ENCODE assay signal across 20 cellular contexts in genomic region chr10:12960431-12960898, GRCh38. TPM values are rescaled to one million over a fixed set of nuclear protein-coding genes. Genes with fewer than 3 reads are reported as not detected.
A peak's percentile ranks its signal among the peaks of the same experiment; 100 is the strongest.
DNase-seq lines count a peak whose midpoint lies in the region; ATAC-seq, FAIRE-seq and TF ChIP-seq lines count a peak whose summit lies in the region.
"Had no signal": no experiment of that assay in that cellular context is flagged by ENCODE, and none has a peak within 500 bp of the region (broad histone marks: within the 10 kb centered on the region; RNA-seq: fewer than 3 reads in every experiment).

No MANE protein-coding gene starts in this region.

- H3K27ac Mint-ChIP-seq in progenitor cell of endocrine pancreas = no peak overlapping the region
- H3K27ac Mint-ChIP-seq: activated T-cell treated with anti-CD3 and anti-CD28 coated beads, Interleukin-2, amount 50 U/mL, for 24 hours; CD8-positive, alpha-beta T cell; GM23338; stimulated activated naive CD8-positive, alpha-beta T cell treated with anti-CD3 and anti-CD28 coated beads, Interleukin-15, amount 100 ng/mL, for 72 hours had no signal

- 46% methylated on average over 13 of the region's 13 CpGs for WGBS in SK-N-SH (ENCODE audit: low lambda C conversion rate)

- TF ChIP-seq RAD21 in SK-N-SH (IDR thresholded peaks at IDR 0.05; ENCODE audit: low read length) = no peak

- DNase-seq in SK-N-SH (no peak), kidney (peak; percentile 76), progenitor cell of endocrine pancreas (ENCODE audit: low spot score, unreplicated experiment) (no peak), vagina (ENCODE audit: extremely low spot score in 2 of 2) (peak; percentile 61 to 86), SKM-1 treated with dmso at 0.1 percent for 144 hours (lab: John Stamatoyannopoulos, UW; ENCODE audit: unreplicated experiment) (no peak), HTR-8/SVneo (ENCODE audit: insufficient read length, low spot score) (no peak)
- DNase-seq: activated CD4-positive, CD25-positive, alpha-beta regulatory T cell; activated T-cell treated with anti-CD3 and anti-CD28 coated beads, Interleukin-2, amount 50 U/mL, for 24 hours; amniotic stem cell; effector CD4-positive, alpha-beta T cell; MM.1S; stimulated activated naive CD8-positive, alpha-beta T cell treated with anti-CD3 and anti-CD28 coated beads, Interleukin-15, amount 100 ng/mL, for 72 hours had no signal

- peaks cover 3% of the 10 kb centered on the region for H3K27me3 Mint-ChIP-seq in progenitor cell of endocrine pancreas
- H3K27me3 Mint-ChIP-seq: stimulated activated naive CD8-positive, alpha-beta T cell treated with anti-CD3 and anti-CD28 coated beads, Interleukin-15, amount 100 ng/mL, for 72 hours had no signal

- H3K36me3 ChIP-seq in SK-N-SH (replicated peaks in 1 of 2; ENCODE audit: control insufficient read depth in 1 of 2, insufficient read depth in 2 of 2, low read length in 1 of 2) (no peaks in the 10 kb centered on the region), kidney (ENCODE audit: control insufficient read depth in 1 of 2, insufficient read depth in 2 of 2, low read length in 2 of 2) (no peaks in the 10 kb centered on the region), vagina (no peaks in the 10 kb centered on the region)

- H3K36me3 Mint-ChIP-seq in progenitor cell of endocrine pancreas (ENCODE audit: insufficient read depth) = no peaks in the 10 kb centered on the region
- H3K36me3 Mint-ChIP-seq: CD8-positive, alpha-beta T cell had no signal

- no peaks in the 10 kb centered on the region for H3K9me2 ChIP-seq in SK-N-SH

- no peak overlapping the region for H2AFZ ChIP-seq in SK-N-SH (ENCODE audit: low read depth)
- H2AFZ ChIP-seq: GM23338, parathyroid adenoma had no signal

- CTCF ChIA-PET in SK-N-SH (lab: Yijun Ruan, JAX) = interaction anchor here (0.5 kb wide), 1 partner anchor 158 kb away, joined by 3 read pairs; no protein-coding TSS in a partner anchor

- H3K4me1 Mint-ChIP-seq in progenitor cell of endocrine pancreas (ENCODE audit: low read depth) = peaks cover 12% of the 10 kb centered on the region
- H3K4me1 Mint-ChIP-seq: GM23338; stimulated activated naive CD8-positive, alpha-beta T cell treated with anti-CD3 and anti-CD28 coated beads, Interleukin-15, amount 100 ng/mL, for 72 hours had no signal

- intact Hi-C loops in kidney (cut with DNase I) (no loop called here), vagina (cut with DNase I) (no loop called here)

- no peak overlapping the region for H3K9ac ChIP-seq in SK-N-SH
- no peak overlapping the region for H3K9ac ChIP-seq in kidney (ENCODE audit: low read length in 2 of 2)
- H3K9ac ChIP-seq: parathyroid adenoma had no signal

- H3K9me3 Mint-ChIP-seq in progenitor cell of endocrine pancreas (ENCODE audit: low read depth) = no peaks in the 10 kb centered on the region

- no peak for ATAC-seq in SK-N-SH treated with all-trans-retinoic acid at 6 μM for 48 hours
- no peak for ATAC-seq in HG02571 (IDR thresholded peaks at IDR 0.05; ENCODE audit: unreplicated experiment)
- ATAC-seq: CD8-positive, alpha-beta T cell; GM23338; stimulated activated naive CD8-positive, alpha-beta T cell treated with anti-CD3 and anti-CD28 coated beads, Interleukin-15, amount 100 ng/mL, for 72 hours had no signal

- H3K27ac ChIP-seq in SK-N-SH (ENCODE audit: low read depth in 2 of 2, low read length in 1 of 2) (peak overlapping the region in 1 of 2 experiments; percentile 24; a peak in 1 of 4 replicates), kidney (ENCODE audit: low read depth in 2 of 2, low read length in 2 of 2) (peak overlapping the region in 1 of 2 donors; percentile 23), vagina (peak overlapping the region; percentile 20)
- H3K27ac ChIP-seq: 22Rv1, parathyroid adenoma, SK-N-MC had no signal

- H4K20me1 ChIP-seq in SK-N-SH (ENCODE audit: insufficient read depth) = no peaks in the 10 kb centered on the region

- H3K4me3 ChIP-seq in SK-N-SH (ENCODE audit: low read depth in 2 of 2, low read length in 1 of 2) (no peak overlapping the region), kidney (ENCODE audit: low read length in 2 of 2) (peak overlapping the region in 1 of 2 donors; percentile 14), vagina (peak overlapping the region in 1 of 2 donors; percentile 8)
- H3K4me3 ChIP-seq: GM23338, lung, SK-N-MC had no signal

- H3K4me1 ChIP-seq in SK-N-SH (ENCODE audit: control insufficient read depth in 1 of 2, insufficient read depth in 2 of 2, low read depth in 1 of 2, low read length in 1 of 2) = peaks cover 0 to 9% of the 10 kb centered on the region in 2 experiments; a peak in 1 of 4 replicates
- peaks cover 0 to 6% of the 10 kb centered on the region in 2 donors for H3K4me1 ChIP-seq in kidney (ENCODE audit: control insufficient read depth in 1 of 2, insufficient read depth in 1 of 2, low read depth in 1 of 2, low read length in 2 of 2)
- H3K4me1 ChIP-seq in vagina = peaks cover 27% of the 10 kb centered on the region
- H3K4me1 ChIP-seq: parathyroid adenoma had no signal

- H3K9me3 ChIP-seq in SK-N-SH = no peaks in the 10 kb centered on the region
- H3K9me3 ChIP-seq in kidney (ENCODE audit: control insufficient read depth in 1 of 2, low read length in 2 of 2) = no peaks in the 10 kb centered on the region
- no peaks in the 10 kb centered on the region for H3K9me3 ChIP-seq in vagina

- TF ChIP-seq CTCF in SK-N-SH (IDR thresholded peaks at IDR 0.05) (no peak), kidney (IDR thresholded peaks at IDR 0.05; ENCODE audit: borderline replicate concordance, extremely low read depth, insufficient read depth) (no peak), progenitor cell of endocrine pancreas (IDR thresholded peaks at IDR 0.05; ENCODE audit: unreplicated experiment) (no peak), vagina (IDR thresholded peaks at IDR 0.05) (no peak)

- H3K79me2 ChIP-seq in SK-N-SH (ENCODE audit: insufficient read depth) = no peaks in the 10 kb centered on the region
- H3K79me2 ChIP-seq: parathyroid adenoma had no signal

- H3K4me3 Mint-ChIP-seq in progenitor cell of endocrine pancreas (ENCODE audit: low read depth) = peak overlapping the region; percentile 29
- H3K4me3 Mint-ChIP-seq: activated T-cell treated with anti-CD3 and anti-CD28 coated beads, Interleukin-2, amount 50 U/mL, for 24 hours; CD8-positive, alpha-beta T cell; GM23338; stimulated activated naive CD8-positive, alpha-beta T cell treated with anti-CD3 and anti-CD28 coated beads, Interleukin-15, amount 100 ng/mL, for 72 hours had no signal

- POLR2A ChIA-PET in SK-N-SH (lab: Yijun Ruan, JAX) = no interaction called here

- no peak for FAIRE-seq in kidney (lab: Jason Lieb, UNC)
- FAIRE-seq in HTR-8/SVneo (lab: Jason Lieb, UNC) = no peak

- no peak for TF ChIP-seq POLR2A in vagina (IDR thresholded peaks at IDR 0.05)

- H3K27me3 ChIP-seq in SK-N-SH (ENCODE audit: insufficient read depth) (no peaks in the 10 kb centered on the region), vagina (no peaks in the 10 kb centered on the region)

- H3K4me2 ChIP-seq in SK-N-SH = no peak overlapping the region
- H3K4me2 ChIP-seq: GM23338 had no signal

- no peaks in the 10 kb centered on the region for H3F3A ChIP-seq in SK-N-SH (replicated peaks; ENCODE audit: insufficient read depth)

- TF ChIP-seq EP300 in SK-N-SH (IDR thresholded peaks at IDR 0.05; ENCODE audit: borderline replicate concordance in 1 of 2, low read depth in 1 of 2, low read length in 1 of 2) = no peak

TF ChIP-seq in SK-N-SH, 30 proteins besides CTCF, POLR2A, EP300 and RAD21:
- peak; percentile 50 for TF ChIP-seq GATA2 (CRISPR knock-in tag; IDR thresholded peaks at IDR 0.05)
- TF ChIP-seq JUND (IDR thresholded peaks at IDR 0.05) = no peak
- TF ChIP-seq ELF1 (IDR thresholded peaks at IDR 0.05) = no peak

TF ChIP-seq in SK-N-SH treated with all-trans-retinoic acid at 6 μM for 48 hours, 23 proteins besides CTCF, POLR2A, EP300 and RAD21:
- TF ChIP-seq POU6F1 (CRISPR knock-in tag; IDR thresholded peaks at IDR 0.05; ENCODE audit: borderline replicate concordance, low read depth) (no peak), ZC3H10 (CRISPR knock-in tag; IDR thresholded peaks at IDR 0.05) (no peak), CSRNP3 (CRISPR knock-in tag; IDR thresholded peaks at IDR 0.05) (no peak), OSR1 (CRISPR knock-in tag; IDR thresholded peaks at IDR 0.05) (no peak), BACH2 (CRISPR knock-in tag; IDR thresholded peaks at IDR 0.05; ENCODE audit: borderline replicate concordance) (no peak), ARNTL (CRISPR knock-in tag; IDR thresholded peaks at IDR 0.05; ENCODE audit: borderline replicate concordance, low read depth) (no peak), ISL1 (CRISPR knock-in tag; IDR thresholded peaks at IDR 0.05) (no peak), ZNF565 (CRISPR knock-in tag; conservative IDR thresholded peaks at IDR 0.05; ENCODE audit: low read depth) (no peak)

RNA-seq across cellular contexts. Expression of gene CCDC3, which starts 41.0 kb away (rescaled TPM):
- polyA plus RNA-seq in SK-N-SH (2012; rRNA removed) = 0.02 and 0.05 TPM in 2 replicates
- 0.04 and 0.05 TPM in 2 replicates for polyA plus RNA-seq in SK-N-SH (2012; cell fraction: cytosol; rRNA removed)
- polyA plus RNA-seq in SK-N-SH (2012; cell fraction: nucleus; rRNA removed) = 0.04 and 0.06 TPM in 2 replicates
- 33.5 TPM for total RNA-seq in kidney
- 9.7 TPM for polyA plus RNA-seq in kidney (ENCODE audit: insufficient read depth, low read depth, low replicate concordance)
- total RNA-seq in progenitor cell of endocrine pancreas = 1.1 and 1.6 TPM in 2 replicates
- total RNA-seq in vagina = 12.8 TPM
- total RNA-seq: CD8-positive, alpha-beta T cell had no signal

Comparison
In these comparisons a context has a peak if more than half of its experiments do, and no peak if none do; other contexts are left out.
1. DNase-seq: peak in kidney (single experiment) and vagina (2 of 2); none in SK-N-SH (single experiment), progenitor cell of endocrine pancreas (single experiment), SKM-1 treated with dmso at 0.1 percent for 144 hours (single experiment) and HTR-8/SVneo (single experiment).